16 cellular contexts compared by ENCODE assay signal in genomic region chr3:55373413-55373812, GRCh38.
DNase-seq lines count a peak whose midpoint lies in the region; ATAC-seq and TF ChIP-seq lines count a peak whose summit lies in the region.
"Had no signal": no experiment of that assay in that cellular context is flagged by ENCODE, and none has a peak within 500 bp of the region (broad histone marks: within the 10 kb centered on the region; RNA-seq: fewer than 3 reads in every experiment).

No MANE protein-coding gene starts in this region.

- H3K27ac ChIP-seq in neural progenitor cell = no peak overlapping the region
- H3K27ac ChIP-seq: A549 had no signal

- H3K4me1 Mint-ChIP-seq in neural progenitor cell = peaks cover 3% of the 10 kb centered on the region
- H3K4me1 Mint-ChIP-seq: CD14-positive monocyte, H9 had no signal

- H3K79me2 ChIP-seq in neural progenitor cell (ENCODE audit: low read depth) = no peaks in the 10 kb centered on the region

- H3K4me3 ChIP-seq in fibroblast of mammary gland (ENCODE audit: control insufficient read depth, low read depth, low read length) (no peak overlapping the region), neural progenitor cell (no peak overlapping the region)
- H3K4me3 ChIP-seq: A549 had no signal

- no peak overlapping the region for H3K9ac ChIP-seq in neural progenitor cell

- no peaks in the 10 kb centered on the region for H3K9me3 ChIP-seq in neural progenitor cell (ENCODE audit: low read depth)
- H3K9me3 ChIP-seq: A549 had no signal

- no peak overlapping the region for H3K27ac Mint-ChIP-seq in neural progenitor cell
- H3K27ac Mint-ChIP-seq: CD14-positive monocyte; CD8-positive, alpha-beta T cell; H9 had no signal

- no peaks in the 10 kb centered on the region for H4K20me1 ChIP-seq in neural progenitor cell (ENCODE audit: low read depth)

- no peaks in the 10 kb centered on the region for H3K36me3 Mint-ChIP-seq in neural progenitor cell
- H3K36me3 Mint-ChIP-seq: CD14-positive monocyte; CD8-positive, alpha-beta T cell had no signal

- ATAC-seq in HG02759 (IDR thresholded peaks at IDR 0.05; ENCODE audit: unreplicated experiment) = no peak
- ATAC-seq: A549; CD8-positive, alpha-beta T cell; HepG2 had no signal

- peak overlapping the region; percentile 9 for H2AFZ ChIP-seq in neural progenitor cell (replicated peaks)

- no peaks in the 10 kb centered on the region for H3K27me3 ChIP-seq in neural progenitor cell

- H3K4me2 ChIP-seq in neural progenitor cell = no peak overlapping the region
- H3K4me2 ChIP-seq: A549 had no signal

- H3F3A ChIP-seq in neural progenitor cell (ENCODE audit: low read depth) = no peaks in the 10 kb centered on the region

- H3K27me3 Mint-ChIP-seq in neural progenitor cell (ENCODE audit: insufficient read depth, low read depth) = peaks cover 11% of the 10 kb centered on the region

- no peak overlapping the region for H3K4me3 Mint-ChIP-seq in neural progenitor cell
- H3K4me3 Mint-ChIP-seq: CD14-positive monocyte; CD8-positive, alpha-beta T cell; H9 had no signal

- no peaks in the 10 kb centered on the region for H3K36me3 ChIP-seq in neural progenitor cell

- peak; percentile 34 for DNase-seq in RPMI7951 (ENCODE audit: low read depth)
- DNase-seq in fibroblast of mammary gland (ENCODE audit: low read depth) = peak; percentile 11
- DNase-seq in neural progenitor cell (ENCODE audit: low spot score) = no peak
- no peak for DNase-seq in stimulated activated CD4-positive, alpha-beta T cell treated with anti-CD3 and anti-CD28 coated beads, Interleukin-15, amount 100 ng/mL, for 24 hours
- no peak for DNase-seq in NCI-H2171 (lab: John Stamatoyannopoulos, UW)
- DNase-seq in NCI-H69 (lab: John Stamatoyannopoulos, UW) = no peak
- DNase-seq: CD8-positive, alpha-beta T cell; COR-L47; DMS153; DMS79 treated with DMSO at 0.1 percent for 48 hours; EL; H9 had no signal

- peaks cover 2% of the 10 kb centered on the region for H3K9me3 Mint-ChIP-seq in neural progenitor cell
- H3K9me3 Mint-ChIP-seq: CD8-positive, alpha-beta T cell; H9 had no signal

- TF ChIP-seq CTCF in fibroblast of mammary gland (conservative IDR thresholded peaks at IDR 0.05; ENCODE audit: control insufficient read depth, insufficient read depth, low read depth, low read length) (no peak), neural progenitor cell (IDR thresholded peaks at IDR 0.05) (no peak)

- H3K4me1 ChIP-seq in neural progenitor cell = no peaks in the 10 kb centered on the region
- H3K4me1 ChIP-seq: A549 had no signal

Comparison
In these comparisons a context has a peak if more than half of its experiments do, and no peak if none do; other contexts are left out.
1. DNase-seq: peak in RPMI7951 (single experiment) and fibroblast of mammary gland (single experiment); none in neural progenitor cell (single experiment), stimulated activated CD4-positive, alpha-beta T cell treated with anti-CD3 and anti-CD28 coated beads, Interleukin-15, amount 100 ng/mL, for 24 hours (single experiment), NCI-H2171 (single experiment) and NCI-H69 (single experiment).